Comparison of ENCODE assay signal across 17 cellular contexts in the genomic region with DNA sequence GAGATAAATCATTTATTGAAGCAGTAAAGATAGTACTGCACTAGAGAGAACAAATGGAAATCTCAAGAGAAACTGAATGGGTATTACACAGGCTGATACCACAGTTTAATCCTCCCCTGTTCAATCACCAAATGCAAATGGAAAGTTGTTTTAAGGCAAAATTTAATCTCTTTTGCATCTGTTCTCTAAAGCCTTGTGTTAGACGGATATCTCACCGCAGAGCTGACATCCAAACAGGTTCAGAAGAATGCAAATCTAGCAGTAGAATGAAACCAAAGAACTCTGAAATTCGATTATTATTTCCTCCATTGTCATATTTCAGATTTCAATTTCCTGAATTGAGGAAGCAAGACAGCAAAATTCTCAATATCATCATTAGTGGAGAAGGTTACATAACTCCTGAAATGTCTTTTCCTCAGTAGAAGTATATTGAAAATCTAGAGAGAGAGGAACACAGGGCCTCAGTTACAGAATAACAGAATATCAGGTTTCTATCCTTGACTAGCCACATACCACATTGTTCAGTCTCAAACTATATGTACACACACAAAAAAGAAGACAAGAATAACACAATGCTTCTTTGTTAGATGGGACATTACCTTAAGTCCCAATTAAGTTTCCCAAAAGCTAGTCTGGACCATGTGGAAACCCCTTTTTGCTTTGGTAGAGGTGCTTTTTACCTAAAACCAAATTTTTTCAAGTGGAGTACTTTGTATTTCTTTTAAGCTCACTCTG.
"Had no signal": no experiment of that assay in that cellular context is flagged by ENCODE, and none has a peak within 500 bp of the region (broad histone marks: within the 10 kb centered on the region; RNA-seq: fewer than 3 reads in every experiment).

No MANE protein-coding gene starts in this region.

- H3K4me1 Mint-ChIP-seq: activated CD4-positive, alpha-beta T cell treated with anti-CD3 and anti-CD28 coated beads, Interleukin-2, amount 10 ng/mL, durations not matched to agents 24 days and 14 days; stimulated activated effector memory CD8-positive, alpha-beta T cell treated with anti-CD3 and anti-CD28 coated beads, Interleukin-12 subunit alpha, Interleukin-12 subunit beta, amount 100 ng/mL, for 72 hours had no signal

- H3K27ac ChIP-seq: lower lobe of right lung, neutrophil, right atrium auricular region had no signal

- H3K4me3 Mint-ChIP-seq: activated CD4-positive, alpha-beta T cell treated with anti-CD3 and anti-CD28 coated beads, Interleukin-2, amount 10 ng/mL, durations not matched to agents 24 days and 14 days; activated naive CD8-positive, alpha-beta T cell treated with anti-CD3 and anti-CD28 coated beads, Interleukin-2, amount 50 U/mL, for 24 hours; endodermal cell; naive thymus-derived CD4-positive, alpha-beta T cell; stimulated activated effector memory CD8-positive, alpha-beta T cell treated with anti-CD3 and anti-CD28 coated beads, Interleukin-12 subunit alpha, Interleukin-12 subunit beta, amount 100 ng/mL, for 72 hours had no signal

- H3K27ac Mint-ChIP-seq: activated CD4-positive, alpha-beta T cell treated with anti-CD3 and anti-CD28 coated beads, Interleukin-2, amount 10 ng/mL, durations not matched to agents 24 days and 14 days; activated naive CD8-positive, alpha-beta T cell treated with anti-CD3 and anti-CD28 coated beads, Interleukin-2, amount 50 U/mL, for 24 hours; endodermal cell; naive thymus-derived CD4-positive, alpha-beta T cell; stimulated activated effector memory CD8-positive, alpha-beta T cell treated with anti-CD3 and anti-CD28 coated beads, Interleukin-12 subunit alpha, Interleukin-12 subunit beta, amount 100 ng/mL, for 72 hours had no signal

- DNase-seq: activated CD4-positive, alpha-beta T cell treated with anti-CD3 and anti-CD28 coated beads, Interleukin-2, amount 10 ng/mL, durations not matched to agents 24 days and 14 days; activated naive CD4-positive, alpha-beta T cell treated with Interleukin-2 at 50 U/mL for 16 hours; activated naive CD8-positive, alpha-beta T cell treated with anti-CD3 and anti-CD28 coated beads, Interleukin-2, amount 50 U/mL, for 24 hours; central memory CD4-positive, alpha-beta T cell; dermis blood vessel endothelial cell; endodermal cell; erythroblast; glutamatergic neuron; lower lobe of right lung; midbrain; naive thymus-derived CD4-positive, alpha-beta T cell; small intestine; T1000; trophoblast cell had no signal

- H3K4me1 ChIP-seq: lower lobe of right lung, right atrium auricular region had no signal

- H3K36me3 Mint-ChIP-seq: naive thymus-derived CD4-positive, alpha-beta T cell; stimulated activated effector memory CD8-positive, alpha-beta T cell treated with anti-CD3 and anti-CD28 coated beads, Interleukin-12 subunit alpha, Interleukin-12 subunit beta, amount 100 ng/mL, for 72 hours had no signal

- ATAC-seq: activated naive CD8-positive, alpha-beta T cell treated with anti-CD3 and anti-CD28 coated beads, Interleukin-2, amount 50 U/mL, for 24 hours; lower lobe of right lung; naive thymus-derived CD4-positive, alpha-beta T cell; stimulated activated effector memory CD8-positive, alpha-beta T cell treated with anti-CD3 and anti-CD28 coated beads, Interleukin-12 subunit alpha, Interleukin-12 subunit beta, amount 100 ng/mL, for 72 hours had no signal

- H3K27me3 ChIP-seq: neutrophil, right atrium auricular region had no signal

- H3K9me3 Mint-ChIP-seq: activated CD4-positive, alpha-beta T cell treated with anti-CD3 and anti-CD28 coated beads, Interleukin-2, amount 10 ng/mL, durations not matched to agents 24 days and 14 days; activated naive CD8-positive, alpha-beta T cell treated with anti-CD3 and anti-CD28 coated beads, Interleukin-2, amount 50 U/mL, for 24 hours; endodermal cell; naive thymus-derived CD4-positive, alpha-beta T cell; stimulated activated effector memory CD8-positive, alpha-beta T cell treated with anti-CD3 and anti-CD28 coated beads, Interleukin-12 subunit alpha, Interleukin-12 subunit beta, amount 100 ng/mL, for 72 hours had no signal

- H3K4me3 ChIP-seq: lower lobe of right lung, right atrium auricular region had no signal

- H3K36me3 ChIP-seq: lower lobe of right lung, neutrophil, right atrium auricular region had no signal

- H3K9me3 ChIP-seq: lower lobe of right lung, neutrophil, right atrium auricular region had no signal
